In genomic region chr11:6988506-6988905, GRCh38 we compare ENCODE assay signal across 1 cellular context.
TF ChIP-seq lines count a peak whose summit lies in the region.

No MANE protein-coding gene starts in this region.

TF ChIP-seq in IMR-90, 13 proteins besides CTCF, POLR2A, EP300 and RAD21 (continued from another document):
- TF ChIP-seq MXI1 (IDR thresholded peaks at IDR 0.05; ENCODE audit: borderline replicate concordance, low read depth, low read length) (no peak), MAZ (IDR thresholded peaks at IDR 0.05; ENCODE audit: borderline replicate concordance, low read depth, low read length) (no peak), RFX5 (IDR thresholded peaks at IDR 0.05; ENCODE audit: low read depth, low read length) (no peak)
